1 cellular context compared by ENCODE assay signal in genomic region chr20:45964024-45964423, GRCh38.
A peak's percentile ranks its signal among the peaks of the same experiment; 100 is the strongest.
TF ChIP-seq lines count a peak whose summit lies in the region.

No MANE protein-coding gene starts in this region.

TF ChIP-seq in K562, 482 proteins besides CTCF, POLR2A, EP300 and RAD21:
- no peak for TF ChIP-seq CBX8 (IDR thresholded peaks at IDR 0.05; ENCODE audit: borderline replicate concordance, extremely low read depth, low read depth, low read length, poor library complexity, severe bottlenecking)
- TF ChIP-seq NCOA6 (IDR thresholded peaks at IDR 0.05): no peak
- TF ChIP-seq POLR2G (IDR thresholded peaks at IDR 0.05; ENCODE audit: low read depth, low read length): no peak
- TF ChIP-seq, protein P1, sequence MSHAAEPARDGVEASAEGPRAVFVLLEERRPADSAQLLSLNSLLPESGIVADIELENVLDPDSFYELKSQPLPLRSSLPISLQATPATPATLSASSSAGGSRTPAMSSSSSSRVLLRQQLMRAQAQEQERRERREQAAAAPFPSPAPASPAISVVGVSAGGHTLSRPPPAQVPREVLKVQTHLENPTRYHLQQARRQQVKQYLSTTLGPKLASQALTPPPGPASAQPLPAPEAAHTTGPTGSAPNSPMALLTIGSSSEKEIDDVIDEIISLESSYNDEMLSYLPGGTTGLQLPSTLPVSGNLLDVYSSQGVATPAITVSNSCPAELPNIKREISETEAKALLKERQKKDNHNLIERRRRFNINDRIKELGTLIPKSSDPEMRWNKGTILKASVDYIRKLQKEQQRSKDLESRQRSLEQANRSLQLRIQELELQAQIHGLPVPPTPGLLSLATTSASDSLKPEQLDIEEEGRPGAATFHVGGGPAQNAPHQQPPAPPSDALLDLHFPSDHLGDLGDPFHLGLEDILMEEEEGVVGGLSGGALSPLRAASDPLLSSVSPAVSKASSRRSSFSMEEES (CRISPR knock-in tag; IDR thresholded peaks at IDR 0.05): peak; percentile 67
- no peak for TF ChIP-seq ZNF830 (CRISPR knock-in tag; IDR thresholded peaks at IDR 0.05)
